ENCODE assay signal across 16 cellular contexts in genomic region chr1:174916846-174917245, GRCh38.
DNase-seq lines count a peak whose midpoint lies in the region; ATAC-seq, FAIRE-seq and TF ChIP-seq lines count a peak whose summit lies in the region.
"Had no signal": no experiment of that assay in that cellular context is flagged by ENCODE, and none has a peak within 500 bp of the region (broad histone marks: within the 10 kb centered on the region; RNA-seq: fewer than 3 reads in every experiment).

No MANE protein-coding gene starts in this region.

- peaks cover 4 to 6% of the 10 kb centered on the region in 2 donors for H3K36me3 Mint-ChIP-seq in CD4-positive, alpha-beta memory T cell

- H3K27me3 ChIP-seq in CD4-positive, alpha-beta memory T cell (ENCODE audit: insufficient read depth, low read length) = no peaks in the 10 kb centered on the region
- H3K27me3 ChIP-seq in GM12878 (replicated peaks in 1 of 2; ENCODE audit: control insufficient read depth in 2 of 2, insufficient read depth in 2 of 2, low read length in 1 of 2) = no peaks in the 10 kb centered on the region
- H3K27me3 ChIP-seq in vagina = no peaks in the 10 kb centered on the region
- H3K27me3 ChIP-seq in esophagus squamous epithelium = no peaks in the 10 kb centered on the region
- H3K27me3 ChIP-seq: BLaER1 had no signal

- no peaks in the 10 kb centered on the region for H3K79me2 ChIP-seq in GM12878 (ENCODE audit: control insufficient read depth, insufficient read depth, low read length)

- RAD21 ChIA-PET in GM12878 (lab: Charles Lee; ENCODE audit: unreplicated experiment) = interaction anchor here (0.6 to 0.7 kb wide), 2 partner anchors 37 to 62 kb away, joined by 3 read pairs; no protein-coding TSS in a partner anchor

- peak; percentile 63 for ATAC-seq in HG02885 (IDR thresholded peaks at IDR 0.05; ENCODE audit: poor library complexity, unreplicated experiment)
- ATAC-seq in GM12878 = peak; percentile 76

- POLR2A ChIA-PET in CD4-positive, alpha-beta memory T cell (lab: Charles Lee; ENCODE audit: partially characterized antibody) = no interaction called here
- POLR2A ChIA-PET in GM12878 (lab: Charles Lee) = no interaction called here

- no peak for TF ChIP-seq RAD21 in GM12878 (IDR thresholded peaks at IDR 0.05; ENCODE audit: insufficient read depth, low read depth, low read length)

- no peak for TF ChIP-seq CTCF in GM12878 (IDR thresholded peaks at IDR 0.05 in 2 of 3, conservative IDR thresholded peaks at IDR 0.05 in 1 of 3; ENCODE audit: control insufficient read depth in 2 of 3, extremely low read depth in 1 of 3, insufficient read depth in 1 of 3, low read depth in 3 of 3, low read length in 3 of 3)
- no peak for TF ChIP-seq CTCF in vagina (IDR thresholded peaks at IDR 0.05)
- no peak for TF ChIP-seq CTCF in esophagus squamous epithelium (IDR thresholded peaks at IDR 0.05)

- H3K36me3 ChIP-seq in CD4-positive, alpha-beta memory T cell (ENCODE audit: insufficient read depth, low read length) = no peaks in the 10 kb centered on the region
- H3K36me3 ChIP-seq in GM12878 (ENCODE audit: control insufficient read depth in 2 of 2, insufficient read depth in 2 of 2, low read length in 1 of 2) (no peaks in the 10 kb centered on the region), vagina (no peaks in the 10 kb centered on the region), esophagus squamous epithelium (no peaks in the 10 kb centered on the region)

- 98% methylated on average over 3 of the region's 3 CpGs for WGBS in GM12878 (ENCODE audit: insufficient coverage, insufficient replicate concordance, low lambda C conversion rate, missing lambda C conversion rate)
- WGBS in esophagus squamous epithelium, 2 donors = 86 to 98% methylated on average over 3 of the region's 3 CpGs

- H3K4me3 ChIP-seq in CD4-positive, alpha-beta memory T cell (ENCODE audit: low read length in 2 of 2) = peak overlapping the region in 1 of 2 donors; percentile 12
- no peak overlapping the region for H3K4me3 ChIP-seq in GM12878
- no peak overlapping the region for H3K4me3 ChIP-seq in vagina
- H3K4me3 ChIP-seq in esophagus squamous epithelium = no peak overlapping the region
- H3K4me3 ChIP-seq: BLaER1, GM23248 had no signal

- TF ChIP-seq EP300 in GM12878 (IDR thresholded peaks at IDR 0.05; ENCODE audit: borderline replicate concordance in 1 of 2, control insufficient read depth in 1 of 2, low read depth in 2 of 2, low read length in 2 of 2) = no peak

- intact Hi-C loops in CD4-positive, alpha-beta memory T cell (cut with micrococcal nuclease) = loop anchor here (5.0 kb wide), 1 partner anchor 35 kb away; no protein-coding TSS in a partner anchor
- intact Hi-C loops in GM12878 (cut with micrococcal nuclease; ENCODE audit: unreplicated experiment) = no loop called here
- intact Hi-C loops in vagina (cut with DNase I) = no loop called here
- intact Hi-C loops in esophagus squamous epithelium (cut with DNase I) = no loop called here

- in situ Hi-C loops in GM12878 (cut with MboI) = no loop called here

- H3K4me1 Mint-ChIP-seq in CD4-positive, alpha-beta memory T cell = peaks cover 15 to 30% (median 26%) of the 10 kb centered on the region in 4 donors

- SMC1A ChIA-PET in GM12878 (lab: Charles Lee; ENCODE audit: uncharacterized antibody, unreplicated experiment) = no interaction called here

- peak overlapping the region; percentile 1; the same call in 1 of the 2 replicates for H2AFZ ChIP-seq in GM12878 (ENCODE audit: control insufficient read depth, low read depth, low read length)
- H2AFZ ChIP-seq: GM23248 had no signal

- no peak overlapping the region for H3K4me2 ChIP-seq in GM12878 (ENCODE audit: control insufficient read depth, insufficient read depth)
- H3K4me2 ChIP-seq: BLaER1 had no signal

- H3K9me3 Mint-ChIP-seq in CD4-positive, alpha-beta memory T cell = peaks cover 0 to 3% (median under 1%) of the 10 kb centered on the region in 8 donors

- DNase-seq in CD4-positive, alpha-beta memory T cell = no peak
- DNase-seq in GM12891 (ENCODE audit: insufficient read length, low spot score) (no peak), GM12878 (ENCODE audit: low read depth, low spot score) (peak; percentile 2), midbrain (lab: John Stamatoyannopoulos, UW) (no peak), vagina (ENCODE audit: extremely low spot score in 2 of 2) (no peak), esophagus squamous epithelium (lab: John Stamatoyannopoulos, UW) (no peak)
- DNase-seq: DMS53, GM23248, NCI-H1436, NCI-H2029 treated with DMSO at 0.1 percent for 48 hours, NCI-H524 had no signal

- peak overlapping the region in 6 of 7 donors; percentile 20 to 82 (median 39) for H3K27ac Mint-ChIP-seq in CD4-positive, alpha-beta memory T cell

- H3K27me3 Mint-ChIP-seq in CD4-positive, alpha-beta memory T cell = no peaks in the 10 kb centered on the region

- H3K9me3 ChIP-seq in CD4-positive, alpha-beta memory T cell (ENCODE audit: control insufficient read depth in 1 of 2, low read length in 2 of 2) = no peaks in the 10 kb centered on the region
- H3K9me3 ChIP-seq in GM12878 (replicated peaks; ENCODE audit: control insufficient read depth, insufficient read depth, low read length) = peaks cover 1% of the 10 kb centered on the region; the same call in 2 of the 3 replicates
- no peaks in the 10 kb centered on the region for H3K9me3 ChIP-seq in vagina
- no peaks in the 10 kb centered on the region for H3K9me3 ChIP-seq in esophagus squamous epithelium

- peak; percentile 26 for FAIRE-seq in GM12891 (lab: Jason Lieb, UNC)
- FAIRE-seq in GM12878 (lab: Jason Lieb, UNC) = no peak
- FAIRE-seq: GM12892, HTR-8/SVneo had no signal

- no peak overlapping the region for H3K9ac ChIP-seq in GM12878 (ENCODE audit: control insufficient read depth, insufficient read depth, low read length)
- H3K9ac ChIP-seq: BLaER1, GM23248 had no signal

- TF ChIP-seq POLR2A in GM12891 (IDR thresholded peaks at IDR 0.05; ENCODE audit: low read depth, low read length) = no peak
- no peak for TF ChIP-seq POLR2A in GM12878 (IDR thresholded peaks at IDR 0.05; ENCODE audit: low read depth, low read length)
- TF ChIP-seq POLR2A in vagina (IDR thresholded peaks at IDR 0.05) = no peak
- TF ChIP-seq POLR2A in esophagus squamous epithelium (IDR thresholded peaks at IDR 0.05) = no peak

- BruUV-seq in GM12878 (replicated peaks; lab: Mats Ljungman, UMichigan) = no TSS peak

- no peak overlapping the region for H3K27ac ChIP-seq in CD4-positive, alpha-beta memory T cell (ENCODE audit: low read depth, low read length)
- no peak overlapping the region for H3K27ac ChIP-seq in GM12878 (ENCODE audit: control insufficient read depth, insufficient read depth)
- no peak overlapping the region for H3K27ac ChIP-seq in vagina
- H3K27ac ChIP-seq in esophagus squamous epithelium = no peak overlapping the region
- H3K27ac ChIP-seq: BLaER1, GM23248, RWPE1 had no signal

- H3K4me1 ChIP-seq in CD4-positive, alpha-beta memory T cell (ENCODE audit: insufficient read depth, low read length) = peaks cover 7% of the 10 kb centered on the region
- H3K4me1 ChIP-seq in GM12878 (ENCODE audit: control insufficient read depth, insufficient read depth, low read length) = peaks cover 11% of the 10 kb centered on the region; the same call in 1 of the 2 replicates
- H3K4me1 ChIP-seq in vagina = peaks cover 11% of the 10 kb centered on the region
- H3K4me1 ChIP-seq in esophagus squamous epithelium = no peaks in the 10 kb centered on the region
- H3K4me1 ChIP-seq: BLaER1 had no signal

- H4K20me1 ChIP-seq in GM12878 (ENCODE audit: control insufficient read depth, insufficient read depth) = no peaks in the 10 kb centered on the region
- H4K20me1 ChIP-seq: BLaER1 had no signal

- CTCF ChIA-PET in CD4-positive, alpha-beta memory T cell (lab: Charles Lee; ENCODE audit: partially characterized antibody) = no interaction called here
- CTCF ChIA-PET in GM12878 (lab: Yijun Ruan, JAX) = interaction anchor here (1.5 kb wide), 1 partner anchor 66 kb away, joined by 4 read pairs; no protein-coding TSS in a partner anchor

- H3K4me3 Mint-ChIP-seq in CD4-positive, alpha-beta memory T cell = peak overlapping the region; percentile 43 to 71 (median 58)

TF ChIP-seq in GM12891, 5 proteins besides CTCF, POLR2A, EP300 and RAD21:
- TF ChIP-seq PAX5 (IDR thresholded peaks at IDR 0.05; ENCODE audit: insufficient read depth, low read length, severe bottlenecking) (no peak), TAF1 (IDR thresholded peaks at IDR 0.05; ENCODE audit: low read depth, low read length) (no peak), POLR2AphosphoS5 (IDR thresholded peaks at IDR 0.05; ENCODE audit: low read depth, low read length) (no peak), POU2F2 (IDR thresholded peaks at IDR 0.05; ENCODE audit: low read depth, low read length) (no peak), SPI1 (IDR thresholded peaks at IDR 0.05; ENCODE audit: low read depth, low read length) (peak; percentile 93)
TF ChIP-seq in GM12891: peak in this region for 1.

TF ChIP-seq in GM12878, 131 proteins besides CTCF, POLR2A, EP300 and RAD21:
- peak; percentile 46 to 56; a peak in 2 of 4 replicates for TF ChIP-seq IKZF2 (IDR thresholded peaks at IDR 0.05)
- no peak for TF ChIP-seq NFIC (IDR thresholded peaks at IDR 0.05; ENCODE audit: low read depth, low read length)
- peak; percentile 54; the same call in 1 of the 2 replicates for TF ChIP-seq DPF2 (IDR thresholded peaks at IDR 0.05)
- peak; percentile 43; the same call in 1 of the 2 replicates for TF ChIP-seq IKZF1 (conservative IDR thresholded peaks at IDR 0.05)
- no peak for TF ChIP-seq TBL1XR1 (IDR thresholded peaks at IDR 0.05; ENCODE audit: low read depth, low read length)
- TF ChIP-seq SPI1 (IDR thresholded peaks at IDR 0.05; ENCODE audit: borderline replicate concordance, insufficient read depth, low read depth, low read length) = peak; percentile 86
- TF ChIP-seq MTA2 (IDR thresholded peaks at IDR 0.05; ENCODE audit: low read depth) = peak; percentile 32; the same call in 1 of the 2 replicates
- peak; percentile 28; the same call in 1 of the 2 replicates for TF ChIP-seq RELB (IDR thresholded peaks at IDR 0.05; ENCODE audit: low read depth)
- TF ChIP-seq SMAD1 (IDR thresholded peaks at IDR 0.05; ENCODE audit: low read depth, partially characterized antibody) = no peak
